ENCODE assay signal across 22 cellular contexts in genomic region chr1:44919387-44919786, GRCh38.
"Had no signal": no experiment of that assay in that cellular context is flagged by ENCODE, and none has a peak within 500 bp of the region (broad histone marks: within the 10 kb centered on the region; RNA-seq: fewer than 3 reads in every experiment).

No MANE protein-coding gene starts in this region.

- H3K4me3 ChIP-seq: cardiac muscle cell, SJSA1 had no signal

- FAIRE-seq: RCC 7860 had no signal

- DNase-seq: activated CD4-positive, alpha-beta T cell treated with anti-CD3 and anti-CD28 coated beads for 4 hours; activated CD8-positive, alpha-beta memory T cell treated with anti-CD3 and anti-CD28 coated beads, Interleukin-2, amount 50 U/mL, for 4 hours; activated CD8-positive, alpha-beta T cell treated with anti-CD3 and anti-CD28 coated beads for 36 hours; activated gamma-delta T cell treated with Interleukin-2 at 50 U/mL for 16 hours; activated naive CD4-positive, alpha-beta T cell treated with anti-CD3 and anti-CD28 coated beads, Interleukin-2, amount 10 ng/mL, durations not matched to agents 7 days and 5 days; activated naive CD8-positive, alpha-beta T cell treated with anti-CD3 and anti-CD28 coated beads for 36 hours; activated T-cell treated with anti-CD3 and anti-CD28 coated beads, Interleukin-2, amount 50 U/mL, for 72 hours; brain microvascular endothelial cell; cerebellar nuclear complex; Kasumi-1; MV-4-11; NCI-H1092 treated with DMSO at 0.1 percent for 48 hours; NCI-H1417 treated with DMSO at 0.1 percent for 48 hours; NCI-H1694; NCI-H2029; NCI-H510A treated with DMSO at 0.1 percent for 48 hours; NCI-H69; PC-3; SHP77 had no signal
